1 cellular context compared by ENCODE assay signal in genomic region chrX:106009145-106009544, GRCh38.
A peak's percentile ranks its signal among the peaks of the same experiment; 100 is the strongest.
TF ChIP-seq lines count a peak whose summit lies in the region.

No MANE protein-coding gene starts in this region.

TF ChIP-seq in HepG2, 621 proteins besides CTCF, POLR2A, EP300 and RAD21 (continued from another document and continues in another):
- TF ChIP-seq HBP1 (CRISPR knock-in tag; IDR thresholded peaks at IDR 0.05; ENCODE audit: low read depth), result no peak
- TF ChIP-seq MBD4 (IDR thresholded peaks at IDR 0.05; ENCODE audit: borderline replicate concordance, low read length), result no peak
- TF ChIP-seq ATF4 (CRISPR knock-in tag; IDR thresholded peaks at IDR 0.05), result no peak
- TF ChIP-seq FOXA1 (IDR thresholded peaks at IDR 0.05), result no peak
- TF ChIP-seq FOXA1 (CRISPR knock-in tag; IDR thresholded peaks at IDR 0.05), result no peak
- TF ChIP-seq ZNF10 (CRISPR knock-in tag; IDR thresholded peaks at IDR 0.05; ENCODE audit: borderline replicate concordance, low read depth), result no peak
- no peak for TF ChIP-seq ZNF746 (CRISPR knock-in tag; IDR thresholded peaks at IDR 0.05)
- TF ChIP-seq ZNF20 (CRISPR knock-in tag; IDR thresholded peaks at IDR 0.05), result no peak
- peak; percentile 66 for TF ChIP-seq NCOA2 (CRISPR knock-in tag; IDR thresholded peaks at IDR 0.05)
- TF ChIP-seq MXD3 (CRISPR knock-in tag; IDR thresholded peaks at IDR 0.05), result no peak
- no peak for TF ChIP-seq CENPBD1 (CRISPR knock-in tag; IDR thresholded peaks at IDR 0.05; ENCODE audit: borderline replicate concordance, low read depth)
- peak; percentile 56 for TF ChIP-seq HNF4A (CRISPR knock-in tag; IDR thresholded peaks at IDR 0.05)
- TF ChIP-seq ZNF124 (CRISPR knock-in tag; IDR thresholded peaks at IDR 0.05), result no peak
- TF ChIP-seq YEATS2 (CRISPR knock-in tag; IDR thresholded peaks at IDR 0.05; ENCODE audit: borderline replicate concordance), result no peak
- TF ChIP-seq CSRNP2 (CRISPR knock-in tag; conservative IDR thresholded peaks at IDR 0.05; ENCODE audit: low read depth), result no peak
- peak; percentile 91 for TF ChIP-seq ZNF770 (CRISPR knock-in tag; IDR thresholded peaks at IDR 0.05)
- TF ChIP-seq ISL2 (CRISPR knock-in tag; IDR thresholded peaks at IDR 0.05), result peak; percentile 54; the same call in 1 of the 2 replicates
- TF ChIP-seq SNRNP70 (IDR thresholded peaks at IDR 0.05; ENCODE audit: low read depth, low read length), result no peak
- no peak for TF ChIP-seq HNF1A (IDR thresholded peaks at IDR 0.05; ENCODE audit: low read depth)
- TF ChIP-seq HNF1A (CRISPR knock-in tag; IDR thresholded peaks at IDR 0.05; ENCODE audit: borderline replicate concordance), result peak; percentile 62; the same call in 1 of the 2 replicates
- peak; percentile 25; the same call in 1 of the 2 replicates for TF ChIP-seq GATAD2A (CRISPR knock-in tag; IDR thresholded peaks at IDR 0.05)
- TF ChIP-seq MED1 (CRISPR knock-in tag; IDR thresholded peaks at IDR 0.05), result peak; percentile 54; the same call in 1 of the 2 replicates
- no peak for TF ChIP-seq TFDP2 (CRISPR knock-in tag; IDR thresholded peaks at IDR 0.05)
- TF ChIP-seq HDAC1 (CRISPR knock-in tag; IDR thresholded peaks at IDR 0.05), result peak; percentile 28; the same call in 1 of the 2 replicates
- TF ChIP-seq ZNF234 (CRISPR knock-in tag; conservative IDR thresholded peaks at IDR 0.05), result no peak
- no peak for TF ChIP-seq ZNF792 (CRISPR knock-in tag; IDR thresholded peaks at IDR 0.05)
- TF ChIP-seq THRA (CRISPR knock-in tag; IDR thresholded peaks at IDR 0.05; ENCODE audit: borderline replicate concordance), result 0 out of 2 replicates have a peak, but pooled peaks have one; percentile 35
- no peak for TF ChIP-seq ZNF879 (CRISPR knock-in tag; IDR thresholded peaks at IDR 0.05)
- no peak for TF ChIP-seq ZFP90 (CRISPR knock-in tag; IDR thresholded peaks at IDR 0.05; ENCODE audit: borderline replicate concordance)
- TF ChIP-seq ZNF343 (CRISPR knock-in tag; IDR thresholded peaks at IDR 0.05), result no peak
- no peak for TF ChIP-seq NFKBIZ (CRISPR knock-in tag; IDR thresholded peaks at IDR 0.05)
- TF ChIP-seq SRSF9 (IDR thresholded peaks at IDR 0.05; ENCODE audit: borderline replicate concordance, insufficient read depth, low read depth, low read length, poor library complexity, severe bottlenecking), result no peak
- TF ChIP-seq RARA (CRISPR knock-in tag; IDR thresholded peaks at IDR 0.05), result peak; percentile 43; the same call in 1 of the 2 replicates
- TF ChIP-seq ZNF335 (CRISPR knock-in tag; IDR thresholded peaks at IDR 0.05), result no peak
- no peak for TF ChIP-seq MYC (CRISPR knock-in tag; IDR thresholded peaks at IDR 0.05; ENCODE audit: borderline replicate concordance)
- TF ChIP-seq HMGXB3 (CRISPR knock-in tag; IDR thresholded peaks at IDR 0.05; ENCODE audit: borderline replicate concordance), result no peak
- TF ChIP-seq CENPT (CRISPR knock-in tag; IDR thresholded peaks at IDR 0.05; ENCODE audit: low read depth), result no peak
